In the genomic region with DNA sequence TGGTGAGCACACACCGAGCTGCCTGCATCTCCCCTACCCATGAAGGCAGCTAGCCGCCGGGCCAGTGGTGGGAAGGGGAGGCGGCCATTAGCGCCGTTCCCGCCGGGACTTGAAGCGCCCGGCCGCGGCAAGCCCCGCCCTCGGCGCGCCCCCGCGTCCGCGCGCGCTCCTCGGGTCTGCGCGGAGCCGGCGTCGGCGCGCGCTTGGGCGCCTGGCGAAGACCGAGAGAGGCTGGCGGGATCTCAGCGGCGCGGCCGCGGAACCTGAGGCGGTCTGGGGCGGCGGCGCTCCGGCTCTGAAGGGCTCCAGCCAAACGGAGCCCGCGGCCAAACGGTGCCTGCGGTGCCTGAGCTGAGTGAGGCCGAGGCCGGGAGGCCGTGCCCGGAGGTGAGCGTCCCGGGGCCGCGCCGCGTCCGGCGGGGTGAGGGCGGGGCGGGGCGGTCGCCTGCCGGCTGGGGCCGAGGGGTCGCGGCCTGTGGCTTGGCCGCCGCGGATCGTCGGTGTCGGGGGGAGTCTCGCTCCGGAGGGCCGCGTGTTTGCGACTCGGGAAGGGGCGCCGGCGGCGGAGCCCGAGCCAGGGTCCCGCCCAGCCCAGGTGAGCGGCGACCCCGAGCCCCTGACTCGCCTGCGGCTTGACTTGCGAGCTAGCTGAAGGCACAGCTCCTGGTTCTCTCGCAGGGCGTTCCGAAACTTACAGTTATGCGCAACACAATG, we compare ENCODE assay signal across 1 cellular context.
TF ChIP-seq lines count a peak whose summit lies in the region.

Gene UBXN2A, plus strand, starts transcription at position 202 of the 714 bp plus-strand sequence. CDS start 17,852 bp downstream, outside the sequence.

TF ChIP-seq in K562, 482 proteins besides CTCF, POLR2A, EP300 and RAD21 (continued from another document and continues in another):
- TF ChIP-seq TSHZ1 (CRISPR knock-in tag; IDR thresholded peaks at IDR 0.05) (no peak), POLR2H (tag; IDR thresholded peaks at IDR 0.05; ENCODE audit: low read depth) (peak; percentile 77), NFIC (IDR thresholded peaks at IDR 0.05) (peak; percentile 41), KLF10 (CRISPR knock-in tag; IDR thresholded peaks at IDR 0.05) (no peak), NELFE (IDR thresholded peaks at IDR 0.05; ENCODE audit: insufficient read depth, insufficient read length) (no peak), GABPB1 (CRISPR knock-in tag; IDR thresholded peaks at IDR 0.05) (0 out of 2 replicates have a peak, but pooled peaks have one; percentile 0), PTBP1 (IDR thresholded peaks at IDR 0.05; ENCODE audit: low read depth, low read length) (0 out of 2 replicates have a peak, but pooled peaks have one; percentile 39), SAFB2 (IDR thresholded peaks at IDR 0.05; ENCODE audit: borderline replicate concordance, low read depth, low read length, severe bottlenecking) (no peak), ZBTB7A (IDR thresholded peaks at IDR 0.05; ENCODE audit: borderline replicate concordance, control insufficient read depth, low read depth, low read length) (peak; percentile 92), KAT7 (CRISPR knock-in tag; IDR thresholded peaks at IDR 0.05; ENCODE audit: borderline replicate concordance) (peak; percentile 75; the same call in 1 of the 2 replicates), UBTF (IDR thresholded peaks at IDR 0.05; ENCODE audit: borderline replicate concordance in 1 of 2, low read depth in 2 of 2, low read length in 2 of 2) (0 out of 4 replicates have a peak, but pooled peaks of 1 of the 2 experiments have one; percentile 81), RHOXF2B (CRISPR knock-in tag; conservative IDR thresholded peaks at IDR 0.05) (no peak), LARP7 (IDR thresholded peaks at IDR 0.05) (0 out of 2 replicates have a peak, but pooled peaks have one; percentile 3), ARID4B (CRISPR knock-in tag; IDR thresholded peaks at IDR 0.05) (peak; percentile 29; the same call in 1 of the 2 replicates), ATF7 (IDR thresholded peaks at IDR 0.05) (peak; percentile 12; the same call in 1 of the 2 replicates), FOSL1 (tag; conservative IDR thresholded peaks at IDR 0.05) (peak; percentile 47; the same call in 1 of the 2 replicates), ZNF766 (CRISPR knock-in tag; conservative IDR thresholded peaks at IDR 0.05) (peak; percentile 96), JUN (IDR thresholded peaks at IDR 0.05; ENCODE audit: borderline replicate concordance, low read depth, low read length) (peak; percentile 13; the same call in 1 of the 2 replicates), JUN (CRISPR knock-in tag; IDR thresholded peaks at IDR 0.05; ENCODE audit: borderline replicate concordance) (no peak), ZNF146 (CRISPR knock-in tag; IDR thresholded peaks at IDR 0.05; ENCODE audit: unreplicated experiment) (no peak), PML (IDR thresholded peaks at IDR 0.05; ENCODE audit: low read length) (peak; percentile 52; the same call in 1 of the 2 replicates), HMGN3 (IDR thresholded peaks at IDR 0.05; ENCODE audit: borderline replicate concordance, extremely low read depth, insufficient read length, low read depth, low read length) (peak; percentile 38), E2F5 (CRISPR knock-in tag; IDR thresholded peaks at IDR 0.05) (peak; percentile 44; the same call in 1 of the 2 replicates), ERF (CRISPR knock-in tag; IDR thresholded peaks at IDR 0.05) (no peak), CHCHD3 (CRISPR knock-in tag; IDR thresholded peaks at IDR 0.05) (peak; percentile 59; the same call in 1 of the 2 replicates), TAF9B (IDR thresholded peaks at IDR 0.05; ENCODE audit: partially characterized antibody) (no peak), ZBTB1 (CRISPR knock-in tag; IDR thresholded peaks at IDR 0.05; ENCODE audit: borderline replicate concordance, low read depth) (0 out of 2 replicates have a peak, but pooled peaks have one; percentile 50), ZC3H4 (CRISPR knock-in tag; IDR thresholded peaks at IDR 0.05; ENCODE audit: borderline replicate concordance) (0 out of 2 replicates have a peak, but pooled peaks have one; percentile 20), MBD2 (IDR thresholded peaks at IDR 0.05; ENCODE audit: borderline replicate concordance, low read depth) (peak; percentile 20; the same call in 1 of the 2 replicates), ZNF175 (CRISPR knock-in tag; IDR thresholded peaks at IDR 0.05; ENCODE audit: low read depth) (peak; percentile 72), ZNF75A (CRISPR knock-in tag; IDR thresholded peaks at IDR 0.05) (no peak), MEIS2 (IDR thresholded peaks at IDR 0.05; ENCODE audit: partially characterized antibody) (no peak)
- TF ChIP-seq, protein P1, sequence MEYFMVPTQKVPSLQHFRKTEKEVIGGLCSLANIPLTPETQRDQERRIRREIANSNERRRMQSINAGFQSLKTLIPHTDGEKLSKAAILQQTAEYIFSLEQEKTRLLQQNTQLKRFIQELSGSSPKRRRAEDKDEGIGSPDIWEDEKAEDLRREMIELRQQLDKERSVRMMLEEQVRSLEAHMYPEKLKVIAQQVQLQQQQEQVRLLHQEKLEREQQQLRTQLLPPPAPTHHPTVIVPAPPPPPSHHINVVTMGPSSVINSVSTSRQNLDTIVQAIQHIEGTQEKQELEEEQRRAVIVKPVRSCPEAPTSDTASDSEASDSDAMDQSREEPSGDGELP (CRISPR knock-in tag; IDR thresholded peaks at IDR 0.05; ENCODE audit: borderline replicate concordance) = 0 out of 2 replicates have a peak, but pooled peaks have one; percentile 43
- TF ChIP-seq, protein P2, sequence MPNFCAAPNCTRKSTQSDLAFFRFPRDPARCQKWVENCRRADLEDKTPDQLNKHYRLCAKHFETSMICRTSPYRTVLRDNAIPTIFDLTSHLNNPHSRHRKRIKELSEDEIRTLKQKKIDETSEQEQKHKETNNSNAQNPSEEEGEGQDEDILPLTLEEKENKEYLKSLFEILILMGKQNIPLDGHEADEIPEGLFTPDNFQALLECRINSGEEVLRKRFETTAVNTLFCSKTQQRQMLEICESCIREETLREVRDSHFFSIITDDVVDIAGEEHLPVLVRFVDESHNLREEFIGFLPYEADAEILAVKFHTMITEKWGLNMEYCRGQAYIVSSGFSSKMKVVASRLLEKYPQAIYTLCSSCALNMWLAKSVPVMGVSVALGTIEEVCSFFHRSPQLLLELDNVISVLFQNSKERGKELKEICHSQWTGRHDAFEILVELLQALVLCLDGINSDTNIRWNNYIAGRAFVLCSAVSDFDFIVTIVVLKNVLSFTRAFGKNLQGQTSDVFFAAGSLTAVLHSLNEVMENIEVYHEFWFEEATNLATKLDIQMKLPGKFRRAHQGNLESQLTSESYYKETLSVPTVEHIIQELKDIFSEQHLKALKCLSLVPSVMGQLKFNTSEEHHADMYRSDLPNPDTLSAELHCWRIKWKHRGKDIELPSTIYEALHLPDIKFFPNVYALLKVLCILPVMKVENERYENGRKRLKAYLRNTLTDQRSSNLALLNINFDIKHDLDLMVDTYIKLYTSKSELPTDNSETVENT (CRISPR knock-in tag; IDR thresholded peaks at IDR 0.05) = peak; percentile 88
- TF ChIP-seq, protein P3, sequence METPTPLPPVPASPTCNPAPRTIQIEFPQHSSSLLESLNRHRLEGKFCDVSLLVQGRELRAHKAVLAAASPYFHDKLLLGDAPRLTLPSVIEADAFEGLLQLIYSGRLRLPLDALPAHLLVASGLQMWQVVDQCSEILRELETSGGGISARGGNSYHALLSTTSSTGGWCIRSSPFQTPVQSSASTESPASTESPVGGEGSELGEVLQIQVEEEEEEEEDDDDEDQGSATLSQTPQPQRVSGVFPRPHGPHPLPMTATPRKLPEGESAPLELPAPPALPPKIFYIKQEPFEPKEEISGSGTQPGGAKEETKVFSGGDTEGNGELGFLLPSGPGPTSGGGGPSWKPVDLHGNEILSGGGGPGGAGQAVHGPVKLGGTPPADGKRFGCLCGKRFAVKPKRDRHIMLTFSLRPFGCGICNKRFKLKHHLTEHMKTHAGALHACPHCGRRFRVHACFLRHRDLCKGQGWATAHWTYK (CRISPR knock-in tag; IDR thresholded peaks at IDR 0.05) = 0 out of 2 replicates have a peak, but pooled peaks have one; percentile 72
- TF ChIP-seq, protein P4, sequence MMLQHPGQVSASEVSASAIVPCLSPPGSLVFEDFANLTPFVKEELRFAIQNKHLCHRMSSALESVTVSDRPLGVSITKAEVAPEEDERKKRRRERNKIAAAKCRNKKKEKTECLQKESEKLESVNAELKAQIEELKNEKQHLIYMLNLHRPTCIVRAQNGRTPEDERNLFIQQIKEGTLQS (IDR thresholded peaks at IDR 0.05) = no peak
- TF ChIP-seq, protein P4 (CRISPR knock-in tag; conservative IDR thresholded peaks at IDR 0.05) = peak; percentile 43; the same call in 1 of the 2 replicates
